ENCODE assay signal across 1 cellular context in the genomic region with DNA sequence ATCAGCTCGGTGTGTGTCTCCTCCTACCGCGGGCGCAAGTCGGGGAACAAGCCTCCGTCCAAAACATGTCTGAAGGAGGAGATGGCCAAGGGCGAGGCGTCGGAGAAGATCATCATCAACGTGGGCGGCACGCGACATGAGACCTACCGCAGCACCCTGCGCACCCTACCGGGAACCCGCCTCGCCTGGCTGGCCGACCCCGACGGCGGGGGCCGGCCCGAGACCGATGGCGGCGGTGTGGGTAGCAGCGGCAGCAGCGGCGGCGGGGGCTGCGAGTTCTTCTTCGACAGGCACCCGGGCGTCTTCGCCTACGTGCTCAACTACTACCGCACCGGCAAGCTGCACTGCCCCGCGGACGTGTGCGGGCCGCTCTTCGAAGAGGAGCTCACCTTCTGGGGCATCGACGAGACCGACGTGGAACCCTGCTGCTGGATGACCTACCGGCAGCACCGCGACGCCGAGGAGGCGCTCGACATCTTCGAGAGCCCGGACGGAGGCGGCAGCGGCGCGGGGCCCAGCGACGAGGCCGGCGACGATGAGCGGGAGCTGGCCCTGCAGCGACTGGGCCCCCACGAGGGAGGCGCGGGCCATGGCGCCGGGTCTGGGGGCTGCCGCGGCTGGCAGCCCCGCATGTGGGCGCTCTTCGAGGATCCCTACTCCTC.
A peak's percentile ranks its signal among the peaks of the same experiment; 100 is the strongest.
TF ChIP-seq lines count a peak whose summit lies in the region.

No MANE protein-coding gene starts in this region.

TF ChIP-seq in H1, 55 proteins besides CTCF, POLR2A, EP300 and RAD21 (continued from another document):
- TF ChIP-seq, protein P1, sequence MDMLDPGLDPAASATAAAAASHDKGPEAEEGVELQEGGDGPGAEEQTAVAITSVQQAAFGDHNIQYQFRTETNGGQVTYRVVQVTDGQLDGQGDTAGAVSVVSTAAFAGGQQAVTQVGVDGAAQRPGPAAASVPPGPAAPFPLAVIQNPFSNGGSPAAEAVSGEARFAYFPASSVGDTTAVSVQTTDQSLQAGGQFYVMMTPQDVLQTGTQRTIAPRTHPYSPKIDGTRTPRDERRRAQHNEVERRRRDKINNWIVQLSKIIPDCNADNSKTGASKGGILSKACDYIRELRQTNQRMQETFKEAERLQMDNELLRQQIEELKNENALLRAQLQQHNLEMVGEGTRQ (IDR thresholded peaks at IDR 0.05; ENCODE audit: low read length) = no peak
- no peak for TF ChIP-seq GTF2F1 (IDR thresholded peaks at IDR 0.05; ENCODE audit: borderline replicate concordance, low read depth, low read length)
- TF ChIP-seq EZH2 (IDR thresholded peaks at IDR 0.05; ENCODE audit: low read depth, low read length, severe bottlenecking) = peak; percentile 80
- TF ChIP-seq RNF2 (IDR thresholded peaks at IDR 0.05; ENCODE audit: borderline replicate concordance, low read depth, low read length, missing control alignments, poor library complexity, severe bottlenecking) = no peak
- no peak for TF ChIP-seq SAP30 (IDR thresholded peaks at IDR 0.05; ENCODE audit: insufficient read depth, insufficient replicate concordance, low read length)
- TF ChIP-seq JUN (IDR thresholded peaks at IDR 0.05; ENCODE audit: low read depth, low read length) = no peak
- TF ChIP-seq, protein P2, sequence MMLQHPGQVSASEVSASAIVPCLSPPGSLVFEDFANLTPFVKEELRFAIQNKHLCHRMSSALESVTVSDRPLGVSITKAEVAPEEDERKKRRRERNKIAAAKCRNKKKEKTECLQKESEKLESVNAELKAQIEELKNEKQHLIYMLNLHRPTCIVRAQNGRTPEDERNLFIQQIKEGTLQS (IDR thresholded peaks at IDR 0.05; ENCODE audit: insufficient read depth, low read depth, low read length) = no peak
- TF ChIP-seq SUZ12 (IDR thresholded peaks at IDR 0.05; ENCODE audit: low read length) = peak; percentile 83; the same call in 1 of the 2 replicates
